ENCODE assay signal across 35 cellular contexts in the genomic region with DNA sequence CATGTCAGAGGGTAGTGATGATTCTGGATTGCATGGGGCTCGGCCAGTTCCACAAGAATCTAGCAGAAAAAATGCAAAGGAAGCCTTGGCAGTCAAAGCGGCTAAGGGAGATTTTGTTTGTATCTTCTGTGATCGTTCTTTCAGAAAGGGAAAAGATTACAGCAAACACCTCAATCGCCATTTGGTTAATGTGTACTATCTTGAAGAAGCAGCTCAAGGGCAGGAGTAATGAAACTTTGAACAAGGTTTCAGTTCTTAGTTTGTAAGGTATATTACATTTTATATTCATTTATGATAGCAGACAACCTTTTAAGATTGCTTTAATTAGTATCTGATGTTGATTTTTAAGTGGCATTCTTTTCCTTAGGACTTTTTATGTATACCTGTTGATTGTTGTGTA.
"Had no signal": no experiment of that assay in that cellular context is flagged by ENCODE, and none has a peak within 500 bp of the region (broad histone marks: within the 10 kb centered on the region; RNA-seq: fewer than 3 reads in every experiment).

No MANE protein-coding gene starts in this region.

- ATAC-seq: activated CD4-positive, CD25-positive, alpha-beta regulatory T cell treated with anti-CD3 and anti-CD28 coated beads, Interleukin-2, amount 50 U/mL, for 24 hours; foreskin keratinocyte; heart left ventricle; left colon; naive thymus-derived CD8-positive, alpha-beta T cell; psoas muscle; stimulated activated memory B cell treated with anti-CD40 and anti-IgM and Interleukin-4, amounts not matched to agents 10 μg/mL and 1 μg/mL and 100 μg/mL, for 72 hours had no signal

- H3K9me3 ChIP-seq: esophagus muscularis mucosa, heart left ventricle, psoas muscle, stomach, thyroid gland, upper lobe of left lung had no signal

- H3K4me3 Mint-ChIP-seq: activated CD4-positive, alpha-beta memory T cell treated with anti-CD3 and anti-CD28 coated beads for 36 hours; activated CD4-positive, alpha-beta T cell treated with anti-CD3 and anti-CD28 coated beads, Interleukin-2, amount 10 ng/mL, durations not matched to agents 24 days and 14 days; activated T-helper 1 cell treated with anti-CD3 and anti-CD28 coated beads, Interleukin-12 subunit alpha, Interleukin-12 subunit beta, Interleukin-2, Interleukin-4 antibody, amounts not matched to agents 30 ng/mL and 10 ng/mL and 1 ng/mL, durations not matched to agents 14 hours and 24 hours and 36 hours; immature natural killer cell; neural progenitor cell; stimulated activated memory B cell treated with anti-CD40 and anti-IgM and Interleukin-4, amounts not matched to agents 10 μg/mL and 1 μg/mL and 100 μg/mL, for 72 hours had no signal

- H3K4me3 ChIP-seq: esophagus muscularis mucosa, heart left ventricle, neural progenitor cell, psoas muscle, smooth muscle cell, stomach, thyroid gland, upper lobe of left lung had no signal

- H3K4me1 ChIP-seq: foreskin keratinocyte, neural progenitor cell, parathyroid adenoma, psoas muscle, thyroid gland had no signal

- H3K9me3 Mint-ChIP-seq: activated CD4-positive, alpha-beta memory T cell treated with anti-CD3 and anti-CD28 coated beads for 36 hours; activated CD4-positive, alpha-beta T cell treated with anti-CD3 and anti-CD28 coated beads, Interleukin-2, amount 10 ng/mL, durations not matched to agents 24 days and 14 days; activated T-helper 1 cell treated with anti-CD3 and anti-CD28 coated beads, Interleukin-12 subunit alpha, Interleukin-12 subunit beta, Interleukin-2, Interleukin-4 antibody, amounts not matched to agents 30 ng/mL and 10 ng/mL and 1 ng/mL, durations not matched to agents 14 hours and 24 hours and 36 hours; immature natural killer cell; naive thymus-derived CD8-positive, alpha-beta T cell; neural progenitor cell; stimulated activated memory B cell treated with anti-CD40 and anti-IgM and Interleukin-4, amounts not matched to agents 10 μg/mL and 1 μg/mL and 100 μg/mL, for 72 hours had no signal

- H3K4me1 Mint-ChIP-seq: neural progenitor cell had no signal

- DNase-seq: activated CD4-positive, alpha-beta memory T cell treated with anti-CD3 and anti-CD28 coated beads for 36 hours; activated CD4-positive, alpha-beta T cell treated with anti-CD3 and anti-CD28 coated beads, Interleukin-2, amount 10 ng/mL, durations not matched to agents 24 days and 14 days; activated CD8-positive, alpha-beta memory T cell treated with anti-CD3 and anti-CD28 coated beads, Interleukin-2, amount 50 U/mL, for 4 hours; activated gamma-delta T cell; activated naive CD4-positive, alpha-beta T cell treated with anti-CD3 and anti-CD28 coated beads, Interleukin-2, amount 50 U/mL, for 16 hours; activated T-cell treated with anti-CD3 and anti-CD28 coated beads, Interleukin-2, amount 50 U/mL, for 1 hour; anterior cingulate cortex; dermis blood vessel endothelial cell; effector CD4-positive, alpha-beta T cell; foreskin keratinocyte; heart left ventricle; hypothalamus; immature natural killer cell; kidney; left colon; mammary epithelial cell; midbrain; naive thymus-derived CD8-positive, alpha-beta T cell; occipital lobe; psoas muscle; stimulated activated CD4-positive, alpha-beta T cell treated with anti-CD3 and anti-CD28 coated beads, Interleukin-1b, Interleukin-23, amount 100 ng/mL, for 48 hours; stimulated activated CD4-positive, alpha-beta T cell treated with anti-CD3 and anti-CD28 coated beads, Interleukin-4, amount 100 ng/mL, for 4 hours; stimulated activated CD8-positive, alpha-beta memory T cell treated with anti-CD3 and anti-CD28 coated beads, Interleukin-4, amount 100 ng/mL, for 48 hours; stomach; T-helper 9 cell; thyroid gland; upper lobe of left lung; WERI-Rb-1 had no signal

- H3K27me3 Mint-ChIP-seq: activated CD4-positive, alpha-beta memory T cell treated with anti-CD3 and anti-CD28 coated beads for 36 hours; activated CD4-positive, alpha-beta T cell treated with anti-CD3 and anti-CD28 coated beads, Interleukin-2, amount 10 ng/mL, durations not matched to agents 24 days and 14 days; naive thymus-derived CD8-positive, alpha-beta T cell; stimulated activated memory B cell treated with anti-CD40 and anti-IgM and Interleukin-4, amounts not matched to agents 10 μg/mL and 1 μg/mL and 100 μg/mL, for 72 hours had no signal

- H3K27ac ChIP-seq: esophagus muscularis mucosa, foreskin keratinocyte, heart left ventricle, neural progenitor cell, parathyroid adenoma, psoas muscle, stomach, thyroid gland, upper lobe of left lung, WERI-Rb-1 had no signal

- H3K27ac Mint-ChIP-seq: activated CD4-positive, alpha-beta T cell treated with anti-CD3 and anti-CD28 coated beads, Interleukin-2, amount 10 ng/mL, durations not matched to agents 24 days and 14 days; activated T-helper 1 cell treated with anti-CD3 and anti-CD28 coated beads, Interleukin-12 subunit alpha, Interleukin-12 subunit beta, Interleukin-2, Interleukin-4 antibody, amounts not matched to agents 30 ng/mL and 10 ng/mL and 1 ng/mL, durations not matched to agents 14 hours and 24 hours and 36 hours; neural progenitor cell; stimulated activated memory B cell treated with anti-CD40 and anti-IgM and Interleukin-4, amounts not matched to agents 10 μg/mL and 1 μg/mL and 100 μg/mL, for 72 hours had no signal

- H3K27me3 ChIP-seq: esophagus muscularis mucosa, foreskin keratinocyte, heart left ventricle, neural progenitor cell, stomach, thyroid gland, upper lobe of left lung had no signal
